In genomic region chr2:216698291-216698690, GRCh38 we compare ENCODE assay signal across 19 cellular contexts. TPM values are rescaled to one million over a fixed set of nuclear protein-coding genes. Genes with fewer than 3 reads are reported as not detected.
DNase-seq lines count a peak whose midpoint lies in the region; ATAC-seq and TF ChIP-seq lines count a peak whose summit lies in the region.
"Had no signal": no experiment of that assay in that cellular context is flagged by ENCODE, and none has a peak within 500 bp of the region (broad histone marks: within the 10 kb centered on the region; RNA-seq: fewer than 3 reads in every experiment).

No MANE protein-coding gene starts in this region.

- H3K4me1 Mint-ChIP-seq in glutamatergic neuron (ENCODE audit: low read depth, unreplicated experiment): peaks cover 14% of the 10 kb centered on the region

- no peak overlapping the region for H3K4me3 Mint-ChIP-seq in glutamatergic neuron (ENCODE audit: unreplicated experiment)
- H3K4me3 Mint-ChIP-seq: activated naive CD8-positive, alpha-beta T cell treated with anti-CD3 and anti-CD28 coated beads, Interleukin-2, amount 50 U/mL, for 24 hours; activated T-cell treated with anti-CD3 and anti-CD28 coated beads, Interleukin-2, amount 50 U/mL, for 72 hours; CD4-positive, alpha-beta T cell; stimulated activated memory B cell treated with anti-CD40 and anti-IgM and Interleukin-4, amounts not matched to agents 10 μg/mL and 1 μg/mL and 100 μg/mL, for 72 hours; T-helper 1 cell treated with Interleukin-12 subunit alpha and Interleukin-12 subunit beta and Interleukin-4 antibody, amounts not matched to agents 30 μg/mL and 1 μg/mL, for 36 hours had no signal

- intact Hi-C loops in heart left ventricle (cut with DNase I) (loop anchor here in 9 of 10 donors (2.0 to 10.0 kb wide), 23 partner anchors 69 to 1014 kb away; no protein-coding TSS in a partner anchor), psoas muscle (cut with DNase I) (loop anchor here (2.0 to 10.0 kb wide), 5 partner anchors 189 to 1014 kb away; no protein-coding TSS in a partner anchor), vagina (cut with DNase I) (loop anchor here (5.0 to 10.0 kb wide), 5 partner anchors 274 to 1057 kb away; no protein-coding TSS in a partner anchor)

- peaks cover 5% of the 10 kb centered on the region for H3K27me3 Mint-ChIP-seq in glutamatergic neuron (ENCODE audit: unreplicated experiment)

- H3K27me3 ChIP-seq in heart left ventricle: peaks cover 0 to 41% (median 0%) of the 10 kb centered on the region in 9 donors
- no peaks in the 10 kb centered on the region for H3K27me3 ChIP-seq in right atrium auricular region
- H3K27me3 ChIP-seq in psoas muscle (ENCODE audit: insufficient read depth in 3 of 3, low read length in 2 of 3): no peaks in the 10 kb centered on the region
- H3K27me3 ChIP-seq in vagina: no peaks in the 10 kb centered on the region

- no peak overlapping the region for H3K27ac Mint-ChIP-seq in glutamatergic neuron (ENCODE audit: unreplicated experiment)
- H3K27ac Mint-ChIP-seq: activated naive CD8-positive, alpha-beta T cell treated with anti-CD3 and anti-CD28 coated beads, Interleukin-2, amount 50 U/mL, for 24 hours; activated T-cell treated with anti-CD3 and anti-CD28 coated beads, Interleukin-2, amount 50 U/mL, for 72 hours; CD4-positive, alpha-beta T cell; stimulated activated memory B cell treated with anti-CD40 and anti-IgM and Interleukin-4, amounts not matched to agents 10 μg/mL and 1 μg/mL and 100 μg/mL, for 72 hours; T-helper 1 cell treated with Interleukin-12 subunit alpha and Interleukin-12 subunit beta and Interleukin-4 antibody, amounts not matched to agents 30 μg/mL and 1 μg/mL, for 36 hours had no signal

- H3K4me3 ChIP-seq in heart left ventricle: no peak overlapping the region
- no peak overlapping the region for H3K4me3 ChIP-seq in right atrium auricular region
- no peak overlapping the region for H3K4me3 ChIP-seq in coronary artery
- H3K4me3 ChIP-seq in psoas muscle: no peak overlapping the region
- no peak overlapping the region for H3K4me3 ChIP-seq in vagina

- DNase-seq in heart left ventricle (no peak), right atrium auricular region (ENCODE audit: low spot score) (no peak), coronary artery (ENCODE audit: low spot score) (no peak), psoas muscle (no peak), vagina (ENCODE audit: extremely low spot score in 2 of 2) (no peak), glutamatergic neuron (no peak), DMS153 (lab: John Stamatoyannopoulos, UW) (no peak), omental fat pad (ENCODE audit: low spot score) (no peak)
- DNase-seq: activated CD4-positive, alpha-beta T cell treated with anti-CD3 and anti-CD28 coated beads, Interleukin-2, amount 50 U/mL, for 4 hours; activated CD4-positive, CD25-positive, alpha-beta regulatory T cell; activated naive CD8-positive, alpha-beta T cell treated with anti-CD3 and anti-CD28 coated beads, Interleukin-2, amount 50 U/mL, for 24 hours; activated T-cell treated with anti-CD3 and anti-CD28 coated beads, Interleukin-2, amount 50 U/mL, for 72 hours; CD4-positive, alpha-beta T cell; NK-92 treated with Interleukin-12 subunit alpha and Interleukin-12 subunit beta, amount 100 ng/mL, for 24 hours; posterior cingulate gyrus; stimulated activated CD4-positive, alpha-beta T cell treated with anti-CD3 and anti-CD28 coated beads, Interleukin-15, amount 100 ng/mL, for 24 hours had no signal

- 42 to 61% (median 59%) methylated on average over 7 of the region's 7 CpGs for WGBS in heart left ventricle, 4 donors
- 72 to 81% (median 79%) methylated on average over 7 of the region's 7 CpGs for WGBS in psoas muscle, 3 donors

- TF ChIP-seq POLR2A in heart left ventricle (IDR thresholded peaks at IDR 0.05) (no peak), vagina (IDR thresholded peaks at IDR 0.05) (no peak)

- H3K36me3 Mint-ChIP-seq in glutamatergic neuron (ENCODE audit: unreplicated experiment): no peaks in the 10 kb centered on the region
- H3K36me3 Mint-ChIP-seq: stimulated activated memory B cell treated with anti-CD40 and anti-IgM and Interleukin-4, amounts not matched to agents 10 μg/mL and 1 μg/mL and 100 μg/mL, for 72 hours had no signal

- ATAC-seq in heart left ventricle (no peak), psoas muscle (no peak), omental fat pad (ENCODE audit: low FRiP score) (no peak)

- no peaks in the 10 kb centered on the region for H3K9me3 Mint-ChIP-seq in glutamatergic neuron (ENCODE audit: unreplicated experiment)
- H3K9me3 Mint-ChIP-seq: activated naive CD8-positive, alpha-beta T cell treated with anti-CD3 and anti-CD28 coated beads, Interleukin-2, amount 50 U/mL, for 24 hours; activated T-cell treated with anti-CD3 and anti-CD28 coated beads, Interleukin-2, amount 50 U/mL, for 72 hours; CD4-positive, alpha-beta T cell; stimulated activated memory B cell treated with anti-CD40 and anti-IgM and Interleukin-4, amounts not matched to agents 10 μg/mL and 1 μg/mL and 100 μg/mL, for 72 hours; T-helper 1 cell treated with Interleukin-12 subunit alpha and Interleukin-12 subunit beta and Interleukin-4 antibody, amounts not matched to agents 30 μg/mL and 1 μg/mL, for 36 hours had no signal

- H3K27ac ChIP-seq in heart left ventricle: peak overlapping the region in 9 of 12 donors; percentile 5 to 88 (median 21)
- no peak overlapping the region for H3K27ac ChIP-seq in right atrium auricular region
- H3K27ac ChIP-seq in coronary artery: peak overlapping the region; percentile 19 to 44
- peak overlapping the region; percentile 63 for H3K27ac ChIP-seq in psoas muscle
- H3K27ac ChIP-seq in vagina: peak overlapping the region; percentile 71

- H3K36me3 ChIP-seq in heart left ventricle (no peaks in the 10 kb centered on the region), right atrium auricular region (no peaks in the 10 kb centered on the region), psoas muscle (ENCODE audit: insufficient read depth in 1 of 2, low read depth in 1 of 2) (no peaks in the 10 kb centered on the region), vagina (no peaks in the 10 kb centered on the region)

- H3K9me3 ChIP-seq in heart left ventricle (no peaks in the 10 kb centered on the region), right atrium auricular region (no peaks in the 10 kb centered on the region), psoas muscle (no peaks in the 10 kb centered on the region), vagina (no peaks in the 10 kb centered on the region)
- H3K9me3 ChIP-seq: SK-N-SH had no signal

- H3K4me1 ChIP-seq in heart left ventricle: peaks cover 0 to 69% (median 33%) of the 10 kb centered on the region in 12 donors
- H3K4me1 ChIP-seq in right atrium auricular region: peaks cover 0 to 56% of the 10 kb centered on the region in 2 donors
- peaks cover 63% of the 10 kb centered on the region for H3K4me1 ChIP-seq in psoas muscle
- peaks cover 41% of the 10 kb centered on the region for H3K4me1 ChIP-seq in vagina

- TF ChIP-seq CTCF in heart left ventricle (IDR thresholded peaks at IDR 0.05) (no peak), right atrium auricular region (IDR thresholded peaks at IDR 0.05) (no peak), coronary artery (IDR thresholded peaks at IDR 0.05) (no peak), psoas muscle (IDR thresholded peaks at IDR 0.05) (no peak), vagina (IDR thresholded peaks at IDR 0.05) (no peak), glutamatergic neuron (IDR thresholded peaks at IDR 0.05; ENCODE audit: partially characterized antibody, unreplicated experiment) (no peak), omental fat pad (IDR thresholded peaks at IDR 0.05) (no peak)

RNA-seq across cellular contexts. Expression of gene IGFBP5, which starts 2.9 kb away (rescaled TPM):
- 100 to 1,000 TPM in 8 of 9 donors, 10 to 100 TPM in 1; 83.1 to 441 (median 157) TPM for total RNA-seq in heart left ventricle
- polyA plus RNA-seq in heart left ventricle: 100 to 1,000 TPM in 1 of 2 donors, 10 to 100 TPM in 1; 58.2 to 108 TPM
- total RNA-seq in right atrium auricular region: 100 to 1,000 TPM; 169 to 554 TPM
- 100 to 1,000 TPM; 216 to 451 (median 286) TPM for total RNA-seq in psoas muscle
- 100 to 1,000 TPM in 1 of 3 donors, 10 to 100 TPM in 2; 44.9 to 210 (median 56.1) TPM for polyA plus RNA-seq in psoas muscle
- total RNA-seq in vagina: 1,041 TPM
- total RNA-seq in glutamatergic neuron (ENCODE audit: unreplicated experiment): 0.51 TPM
- 1,000 to 10,000 TPM in 1 of 4 donors, 100 to 1,000 TPM in 3; 284 to 2,528 (median 672) TPM for total RNA-seq in omental fat pad
- total RNA-seq: activated T-cell treated with anti-CD3 and anti-CD28 coated beads, Interleukin-2, amount 50 U/mL, for 72 hours; CD4-positive, alpha-beta T cell had no signal

Comparison
In these comparisons a context has a peak if more than half of its experiments do, and no peak if none do; other contexts are left out.
1. H3K27ac ChIP-seq: peak in heart left ventricle (9 of 12), coronary artery (2 of 2), psoas muscle (single experiment) and vagina (single experiment); none in right atrium auricular region (0 of 2).
2. RNA of gene IGFBP5, which starts 2.9 kb away (total RNA-seq): 1,041 TPM in vagina (single experiment), 284 to 2,528 TPM in omental fat pad, 169 to 554 TPM in right atrium auricular region, 216 to 451 TPM in psoas muscle and 83.1 to 441 TPM in heart left ventricle; 0.51 TPM in glutamatergic neuron (single experiment); every median in the first group is over 10 times any median in the second.